ENCODE assay signal across 8 cellular contexts in genomic region chr7:86939197-86939814, GRCh38.
DNase-seq lines count a peak whose midpoint lies in the region; ATAC-seq, FAIRE-seq and TF ChIP-seq lines count a peak whose summit lies in the region.

No MANE protein-coding gene starts in this region.

- no peaks in the 10 kb centered on the region for H3K9me1 ChIP-seq in endothelial cell of umbilical vein (replicated peaks; ENCODE audit: control insufficient read depth, extremely low read depth, insufficient read depth, low read length)

- FAIRE-seq in endothelial cell of umbilical vein (lab: Jason Lieb, UNC), result peak; percentile 86

- H3K4me3 Mint-ChIP-seq in naive B cell, result no peak overlapping the region

- BruUV-seq in endothelial cell of umbilical vein (replicated peaks; lab: Mats Ljungman, UMichigan), result no TSS peak

- no peaks in the 10 kb centered on the region for H3K9me3 Mint-ChIP-seq in naive B cell

- POLR2A ChIA-PET in endothelial cell of umbilical vein (lab: Charles Lee), result no interaction called here

- H3K36me3 Mint-ChIP-seq in naive B cell, result no peaks in the 10 kb centered on the region

- ATAC-seq in HG02759 (IDR thresholded peaks at IDR 0.05; ENCODE audit: unreplicated experiment) (peak; percentile 96), naive B cell (ENCODE audit: low read depth in 2 of 2) (peak in 1 of 2 donors; percentile 28), GM19023 (IDR thresholded peaks at IDR 0.05; ENCODE audit: unreplicated experiment) (no peak)

- H3K27me3 Mint-ChIP-seq in naive B cell, result no peaks in the 10 kb centered on the region

- H4K20me1 ChIP-seq in endothelial cell of umbilical vein (replicated peaks; ENCODE audit: control insufficient read depth, extremely low read depth, insufficient read depth, low read length), result no peaks in the 10 kb centered on the region

- H3K27me3 ChIP-seq in endothelial cell of umbilical vein (ENCODE audit: control insufficient read depth in 2 of 2, insufficient read depth in 2 of 2, low read length in 2 of 2), result no peaks in the 10 kb centered on the region

- no peak overlapping the region for H3K9ac ChIP-seq in endothelial cell of umbilical vein (replicated peaks; ENCODE audit: extremely low read depth, insufficient read depth, low read length)

- no peak overlapping the region for H3K27ac Mint-ChIP-seq in naive B cell

- no peaks in the 10 kb centered on the region for H3K79me2 ChIP-seq in endothelial cell of umbilical vein (ENCODE audit: control insufficient read depth, insufficient read depth, low read length)

- peaks cover 0 to 1% of the 10 kb centered on the region in 2 experiments for H3K36me3 ChIP-seq in endothelial cell of umbilical vein (ENCODE audit: control insufficient read depth in 2 of 2, extremely low read depth in 1 of 2, insufficient read depth in 2 of 2, low read length in 2 of 2)

- TF ChIP-seq CTCF in AG09309 (IDR thresholded peaks at IDR 0.05; ENCODE audit: control insufficient read depth, insufficient read depth, low read depth, low read length, missing control alignments), result peak; percentile 64
- TF ChIP-seq CTCF in GM12872 (IDR thresholded peaks at IDR 0.05; ENCODE audit: insufficient read depth, low read depth, low read length), result peak; percentile 60
- TF ChIP-seq CTCF in endothelial cell of umbilical vein (IDR thresholded peaks at IDR 0.05; ENCODE audit: extremely low read depth in 1 of 2, insufficient read depth in 1 of 2, low read depth in 1 of 2, low read length in 2 of 2), result peak; percentile 46 to 57

- peak; percentile 14 for DNase-seq in AG09309 (ENCODE audit: low read depth)
- DNase-seq in NCI-H2029 (lab: John Stamatoyannopoulos, UW), result peak; percentile 57
- peak; percentile 20 for DNase-seq in T1000 (lab: John Stamatoyannopoulos, UW)
- DNase-seq in endothelial cell of umbilical vein (ENCODE audit: low read depth, low spot score), result peak; percentile 87
- DNase-seq in naive B cell, result peak; percentile 25

- no peak overlapping the region for H3K4me2 ChIP-seq in endothelial cell of umbilical vein (ENCODE audit: insufficient read depth, low read length)

- CTCF ChIA-PET in endothelial cell of umbilical vein (lab: Charles Lee), result interaction anchor here (1.0 to 6.0 kb wide), 3 partner anchors 208 to 373 kb away, joined by 3 to 56 read pairs (median 3); no protein-coding TSS in a partner anchor

- dilution Hi-C loops in endothelial cell of umbilical vein (cut with MboI; ENCODE audit: extremely low pct_ligation_motif_present, low sequenced_read_pairs), result no loop called here

- H2AFZ ChIP-seq in endothelial cell of umbilical vein (ENCODE audit: low read depth, low read length), result no peak overlapping the region

- no peaks in the 10 kb centered on the region for H3K9me3 ChIP-seq in endothelial cell of umbilical vein (replicated peaks; ENCODE audit: control insufficient read depth, insufficient read depth, low read length)

- H3K4me3 ChIP-seq in AG09309 (ENCODE audit: control insufficient read depth, low read depth, low read length) (no peak overlapping the region), endothelial cell of umbilical vein (replicated peaks in 1 of 3; ENCODE audit: insufficient read depth in 1 of 3, low read depth in 1 of 3, low read length in 3 of 3) (no peak overlapping the region)

- intact Hi-C loops in endothelial cell of umbilical vein (cut with micrococcal nuclease), result loop anchor here (1.0 to 2.0 kb wide), 2 partner anchors 119 to 209 kb away; partner anchors contain the start of gene ELAPOR2

- no peak for TF ChIP-seq POLR2A in endothelial cell of umbilical vein (IDR thresholded peaks at IDR 0.05; ENCODE audit: low read depth, low read length)

- peak overlapping the region; percentile 24 for H3K27ac ChIP-seq in endothelial cell of umbilical vein (ENCODE audit: insufficient read depth, low read depth, low read length)

- no peaks in the 10 kb centered on the region for H3K4me1 ChIP-seq in endothelial cell of umbilical vein (ENCODE audit: control insufficient read depth, extremely low read depth, insufficient read depth, low read length)

- no peaks in the 10 kb centered on the region for H3K4me1 Mint-ChIP-seq in naive B cell

TF ChIP-seq in endothelial cell of umbilical vein, 7 proteins besides CTCF, POLR2A, EP300 and RAD21:
- TF ChIP-seq MAX (IDR thresholded peaks at IDR 0.05; ENCODE audit: insufficient read depth, insufficient read length) (no peak), POLR2AphosphoS5 (IDR thresholded peaks at IDR 0.05; ENCODE audit: insufficient read depth, low read depth, low read length) (no peak), FOS (IDR thresholded peaks at IDR 0.05; ENCODE audit: borderline replicate concordance, insufficient read depth, low read length) (no peak), JUN (IDR thresholded peaks at IDR 0.05; ENCODE audit: borderline replicate concordance, insufficient read depth, insufficient read length, low read depth) (no peak), GATA2 (IDR thresholded peaks at IDR 0.05; ENCODE audit: insufficient read depth, insufficient read length, low read depth, low read length) (no peak), MYC (IDR thresholded peaks at IDR 0.05; ENCODE audit: low read depth, low read length) (no peak), EZH2 (IDR thresholded peaks at IDR 0.05; ENCODE audit: borderline replicate concordance, low read depth, low read length, severe bottlenecking) (no peak)
TF ChIP-seq in endothelial cell of umbilical vein: peak in this region for 0.

Comparison
In these comparisons a context has a peak if more than half of its experiments do, and no peak if none do; other contexts are left out.
1. DNase-seq: peak in every context shown above with its lines; median percentile 87 in endothelial cell of umbilical vein; 57 in NCI-H2029; 25 in naive B cell; 20 in T1000; 14 in AG09309.